Comparison of ENCODE assay signal across 8 cellular contexts in the genomic region with DNA sequence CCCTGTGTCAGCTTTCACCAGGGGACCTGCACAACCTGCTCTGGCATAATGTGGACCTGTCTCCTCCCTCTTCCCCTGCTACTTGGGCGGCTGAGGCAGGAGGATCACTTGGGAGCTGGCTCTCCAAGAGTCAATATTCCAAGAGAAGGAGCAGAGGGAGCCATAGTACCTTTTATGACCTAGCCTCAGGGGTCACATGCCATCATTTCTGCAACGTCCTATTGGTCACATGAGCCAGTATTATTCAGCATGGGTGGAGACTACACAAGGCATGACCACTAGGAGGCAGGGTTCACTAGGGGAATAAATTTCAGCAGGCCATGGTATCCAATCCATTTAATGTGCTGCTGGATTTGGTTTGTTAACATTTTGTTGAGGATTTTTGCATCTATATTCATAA. TPM values are rescaled to one million over a fixed set of nuclear protein-coding genes. Genes with fewer than 3 reads are reported as not detected.
DNase-seq lines count a peak whose midpoint lies in the region; ATAC-seq, FAIRE-seq and TF ChIP-seq lines count a peak whose summit lies in the region.

No MANE protein-coding gene starts in this region.

- no peak overlapping the region for H3K4me2 ChIP-seq in H1 (ENCODE audit: insufficient read depth in 1 of 2, low read depth in 2 of 2, low read length in 2 of 2)

- no peak overlapping the region for H3K27ac Mint-ChIP-seq in T-cell

- H3K9ac ChIP-seq in H1 (replicated peaks in 1 of 4; ENCODE audit: extremely low read depth in 1 of 4, low read depth in 3 of 4, low read length in 3 of 4), result no peak overlapping the region

- FAIRE-seq in H1 (lab: Jason Lieb, UNC) (no peak), H54 (lab: Jason Lieb, UNC) (no peak)

- no peak overlapping the region for H3K14ac ChIP-seq in H1 (ENCODE audit: insufficient read length)

- WGBS in H1 (ENCODE audit: extremely low coverage in 1 of 2, insufficient coverage in 1 of 2, insufficient read length in 1 of 2, insufficient replicate concordance in 2 of 2, low coverage in 1 of 2, low lambda C conversion rate in 2 of 2, missing lambda C conversion rate in 1 of 2), 2 experiments, result 94% methylated on average over 2 of the region's 2 CpGs; no CpG with 5 or more reads in 1 of the 2 experiments

- no peaks in the 10 kb centered on the region for H3K36me3 Mint-ChIP-seq in T-cell

- H4K5ac ChIP-seq in H1 (ENCODE audit: insufficient read length, low read depth, low read length), result no peak overlapping the region

- H4K91ac ChIP-seq in H1 (replicated peaks; ENCODE audit: insufficient read length, low read length), result no peak overlapping the region

- H2AFZ ChIP-seq in H1 (ENCODE audit: low read length), result no peak overlapping the region

- CTCF ChIA-PET in AG04450 (lab: Charles Lee) (interaction anchor here (1.0 kb wide), 1 partner anchor 58 kb away, joined by 7 read pairs; no protein-coding TSS in a partner anchor), T-cell (lab: Charles Lee) (interaction anchor here in 1 of 2 donors (0.6 kb wide), 1 partner anchor 1495 kb away, joined by 4 read pairs; no protein-coding TSS in a partner anchor), H1 (lab: Charles Lee; ENCODE audit: partially characterized antibody) (interaction anchor here (0.6 to 3.4 kb wide), 9 partner anchors 9 to 132 kb away, joined by 3 to 10 read pairs (median 3); a partner anchor contains a TSS)

- ATAC-seq in T-cell (replicated peaks in 1 of 4), result peak; percentile 61 to 70 (median 64)
- ATAC-seq in HG02642 (IDR thresholded peaks at IDR 0.05; ENCODE audit: poor library complexity, unreplicated experiment), result no peak

- H2BK5ac ChIP-seq in H1 (ENCODE audit: low read depth, low read length), result no peak overlapping the region

- H3K18ac ChIP-seq in H1 (ENCODE audit: extremely low read depth, low read length), result no peak overlapping the region

- POLR2A ChIA-PET in AG04450 (lab: Yijun Ruan, JAX) (no interaction called here), T-cell (lab: Charles Lee) (no interaction called here), H1 (lab: Charles Lee; ENCODE audit: partially characterized antibody) (interaction anchor here (1.1 to 3.1 kb wide), 4 partner anchors 32 to 40 kb away, joined by 3 to 7 read pairs (median 5); a partner anchor contains a TSS)

- H3K23me2 ChIP-seq in H1 (ENCODE audit: low read depth, low read length), result no peaks in the 10 kb centered on the region

- peaks cover 2 to 8% of the 10 kb centered on the region in 2 donors for H3K27me3 Mint-ChIP-seq in T-cell

- H3K4ac ChIP-seq in H1 (replicated peaks; ENCODE audit: insufficient read length, low read depth, low read length), result no peak overlapping the region

- H2BK12ac ChIP-seq in H1 (ENCODE audit: low read depth, low read length), result no peak overlapping the region

- peaks cover 11% of the 10 kb centered on the region for H3K27me3 ChIP-seq in AG04450 (ENCODE audit: control insufficient read depth, insufficient read depth, low read length)
- H3K27me3 ChIP-seq in H1 (replicated peaks in 1 of 4; ENCODE audit: control insufficient read depth in 3 of 4, extremely low read depth in 1 of 4, insufficient read depth in 3 of 4, low read length in 3 of 4), result peaks cover 0 to 2% (median 0%) of the 10 kb centered on the region in 4 experiments; a peak in 1 of 7 replicates

- H2BK20ac ChIP-seq in H1 (ENCODE audit: low read length), result no peak overlapping the region

- H3K4me3 ChIP-seq in AG04450 (ENCODE audit: low read depth, low read length), result no peak overlapping the region
- no peak overlapping the region for H3K4me3 ChIP-seq in H1 (ENCODE audit: extremely low read depth in 1 of 4, insufficient read depth in 2 of 4, low read depth in 3 of 4, low read length in 4 of 4)

- H3K27ac ChIP-seq in AG04450 (ENCODE audit: low read depth, low read length) (no peak overlapping the region), H1 (ENCODE audit: low read depth, low read length) (no peak overlapping the region)

- no peak overlapping the region for H3K56ac ChIP-seq in H1 (replicated peaks; ENCODE audit: insufficient read length, low read depth, low read length)

- H2BK120ac ChIP-seq in H1 (replicated peaks; ENCODE audit: low read depth, low read length), result no peak overlapping the region

- TF ChIP-seq EP300 in H1 (IDR thresholded peaks at IDR 0.05; ENCODE audit: borderline replicate concordance in 1 of 2, low read depth in 2 of 2, low read length in 2 of 2), result no peak

- no peak overlapping the region for H4K8ac ChIP-seq in H1 (ENCODE audit: extremely low read depth, insufficient read depth, low read length)

- no peaks in the 10 kb centered on the region for H3K79me2 ChIP-seq in H1 (ENCODE audit: control insufficient read depth in 1 of 2, insufficient read depth in 2 of 2, low read length in 2 of 2)

- peaks cover 0 to under 1% (median 0%) of the 10 kb centered on the region in 3 donors for H3K4me1 Mint-ChIP-seq in T-cell

- H3K36me3 ChIP-seq in H1 (ENCODE audit: control insufficient read depth in 2 of 4, insufficient read depth in 4 of 4, low read length in 3 of 4), result no peaks in the 10 kb centered on the region

- H3K4me3 Mint-ChIP-seq in T-cell, result no peak overlapping the region

- no peak for TF ChIP-seq POLR2A in H1 (IDR thresholded peaks at IDR 0.05; ENCODE audit: control extremely low read depth in 1 of 2, low read depth in 2 of 2, low read length in 2 of 2)
- TF ChIP-seq POLR2A in H54 (IDR thresholded peaks at IDR 0.05; ENCODE audit: low read depth, low read length), result no peak

- H3K9me3 ChIP-seq in AG04450 (ENCODE audit: control insufficient read depth, insufficient read depth, low read length), result peaks cover 17% of the 10 kb centered on the region
- peaks cover 10 to 12% of the 10 kb centered on the region in 2 experiments for H3K9me3 ChIP-seq in H1 (ENCODE audit: insufficient read depth in 2 of 2, low read depth in 1 of 2, low read length in 1 of 2)

- TF ChIP-seq CTCF in AG04450 (IDR thresholded peaks at IDR 0.05; ENCODE audit: low read depth, low read length) (peak; percentile 28; the same call in 1 of the 2 replicates), GM20000 (IDR thresholded peaks at IDR 0.05; ENCODE audit: extremely low read depth, missing control alignments) (peak; percentile 16), H1 (IDR thresholded peaks at IDR 0.05; ENCODE audit: control extremely low read depth in 1 of 3, insufficient read depth in 1 of 3, low read depth in 1 of 3, low read length in 3 of 3) (peak in 2 of 3 experiments; percentile 39 to 55; a peak in 3 of 4 replicates)

- DNase-seq in AG04450 (ENCODE audit: low read depth, low spot score) (no peak), GM20000 (ENCODE audit: low spot score) (no peak), T-cell (peak in 27 of 34 experiments; percentile 11 to 53 (median 35)), H1 (ENCODE audit: low read depth in 1 of 2, low spot score in 2 of 2) (no peak), H54 (ENCODE audit: insufficient read length, low spot score) (no peak), ecto neural progenitor cell (ENCODE audit: low spot score) (no peak)
- DNase-seq in stimulated activated CD4-positive, alpha-beta T cell treated with anti-CD3 and anti-CD28 coated beads, Interleukin-15, amount 100 ng/mL, for 24 hours, result peak; percentile 66

- no peaks in the 10 kb centered on the region for H4K20me1 ChIP-seq in H1 (replicated peaks in 1 of 2; ENCODE audit: control insufficient read depth in 1 of 2, insufficient read depth in 2 of 2, low read length in 2 of 2)

- no peak overlapping the region for H2BK15ac ChIP-seq in H1 (ENCODE audit: low read length)

- H3K9me3 Mint-ChIP-seq in T-cell, result peaks cover 0 to 2% (median 0%) of the 10 kb centered on the region in 3 donors

- H3K23ac ChIP-seq in H1 (ENCODE audit: insufficient read length), result no peak overlapping the region

- no peak overlapping the region for H2AK5ac ChIP-seq in H1 (ENCODE audit: low read depth, low read length)

- no peaks in the 10 kb centered on the region; the same call in 1 of the 2 replicates for H3K79me1 ChIP-seq in H1 (ENCODE audit: low read depth, low read length)

- TF ChIP-seq RAD21 in H1 (IDR thresholded peaks at IDR 0.05 in 1 of 2, conservative IDR thresholded peaks at IDR 0.05 in 1 of 2; ENCODE audit: low read depth in 2 of 2, low read length in 2 of 2), result peak; percentile 49 to 52

- peaks cover 0 to 4% (median 1%) of the 10 kb centered on the region in 4 experiments; a peak in 3 of 7 replicates for H3K4me1 ChIP-seq in H1 (replicated peaks in 1 of 4; ENCODE audit: control insufficient read depth in 3 of 4, insufficient read depth in 4 of 4, low read length in 3 of 4)

RNA-seq across cellular contexts. Expression of a gene that starts 12.0 kb away (rescaled TPM):
- polyA plus RNA-seq in AG04450 (2011; rRNA removed), result 25.0 and 25.9 TPM in 2 replicates
- 15.6 and 22.6 TPM in 2 replicates for polyA minus RNA-seq in AG04450 (2011; rRNA and poly(A)+ RNA removed)
- total RNA-seq in T-cell, result 100 to 1,000 TPM in 3 of 5 donors, 10 to 100 TPM in 2; 75.5 to 116 (median 109) TPM
- total RNA-seq in H1 (2021; fragmentation: NEBNext Ultra II Directional; extraction: Animal tissue kit (Norgen Biotek cat#: 25700)), result 24.5 and 25.3 TPM in 2 replicates
- polyA plus RNA-seq in H1 (2011; rRNA removed), result 37.1 and 47.0 TPM in 2 replicates
- 44.9 TPM for polyA plus RNA-seq in H1 (2011; cell fraction: cytosol; rRNA removed)
- polyA plus RNA-seq in H1 (2011; cell fraction: nucleus; rRNA removed), result 111 TPM
- polyA plus RNA-seq in H1 (2012, experiment 1 of 2), result 23.9 to 30.6 TPM (median 28.3 TPM) in 4 replicates
- polyA plus RNA-seq in H1 (2012, experiment 2 of 2), result 22.6 TPM
- polyA plus RNA-seq in H1 (2013, experiment 1 of 2), result 25.2 TPM
- polyA plus RNA-seq in H1 (2013, experiment 2 of 2), result 24.6 TPM
- 14.0 and 20.2 TPM in 2 replicates for polyA minus RNA-seq in H1 (2011; rRNA and poly(A)+ RNA removed)
- 17.1 TPM for polyA minus RNA-seq in H1 (2011; cell fraction: cytosol; rRNA and poly(A)+ RNA removed)
- polyA minus RNA-seq in H1 (2011; cell fraction: nucleus; rRNA and poly(A)+ RNA removed), result 22.7 TPM

RNA-seq across cellular contexts. Expression of a gene that starts 28.3 kb away (rescaled TPM):
- 0.09 and 0.11 TPM in 2 replicates for polyA plus RNA-seq in AG04450 (2011; rRNA removed)
- not detected in 2 replicates for polyA minus RNA-seq in AG04450 (2011; rRNA and poly(A)+ RNA removed)
- total RNA-seq in T-cell, result 1 to 10 TPM in 3 of 5 donors, under 1 TPM in 2; 0.37 to 1.7 (median 1.1) TPM
- not detected in 2 replicates for total RNA-seq in H1 (2021; fragmentation: NEBNext Ultra II Directional; extraction: Animal tissue kit (Norgen Biotek cat#: 25700))
- polyA plus RNA-seq in H1 (2011; rRNA removed), result 0.20 and 0.38 TPM in 2 replicates
- 0.14 TPM for polyA plus RNA-seq in H1 (2011; cell fraction: cytosol; rRNA removed)
- 0.27 TPM for polyA plus RNA-seq in H1 (2011; cell fraction: nucleus; rRNA removed)
- polyA plus RNA-seq in H1 (2012, experiment 1 of 2), result 0.13 TPM in 1 of 4 replicates, not detected in the others
- not detected for polyA plus RNA-seq in H1 (2012, experiment 2 of 2)
- 0.18 TPM for polyA plus RNA-seq in H1 (2013, experiment 1 of 2)
- polyA plus RNA-seq in H1 (2013, experiment 2 of 2), result 0.11 TPM
- 0.32 TPM in 1 of 2 replicates, not detected in the other for polyA minus RNA-seq in H1 (2011; rRNA and poly(A)+ RNA removed)
- not detected for polyA minus RNA-seq in H1 (2011; cell fraction: cytosol; rRNA and poly(A)+ RNA removed)
- not detected for polyA minus RNA-seq in H1 (2011; cell fraction: nucleus; rRNA and poly(A)+ RNA removed)

RNA-seq across cellular contexts. Expression of a gene that starts 32.0 kb away (rescaled TPM):
- polyA plus RNA-seq in AG04450 (2011; rRNA removed) (11.5 and 13.1 TPM in 2 replicates), H1 (2011; rRNA removed) (48.8 and 74.7 TPM in 2 replicates)
- 39.0 and 61.7 TPM in 2 replicates for polyA minus RNA-seq in AG04450 (2011; rRNA and poly(A)+ RNA removed)
- total RNA-seq in T-cell, result 100 to 1,000 TPM in 3 of 5 donors, 10 to 100 TPM in 2; 89.3 to 140 (median 123) TPM
- total RNA-seq in H1 (2021; fragmentation: NEBNext Ultra II Directional; extraction: Animal tissue kit (Norgen Biotek cat#: 25700)), result 72.6 and 74.4 TPM in 2 replicates
- 72.1 TPM for polyA plus RNA-seq in H1 (2011; cell fraction: cytosol; rRNA removed)
- polyA plus RNA-seq in H1 (2011; cell fraction: nucleus; rRNA removed), result 93.6 TPM
- 38.2 to 69.3 TPM (median 62.8 TPM) in 4 replicates for polyA plus RNA-seq in H1 (2012, experiment 1 of 2)
- 41.6 TPM for polyA plus RNA-seq in H1 (2012, experiment 2 of 2)
- 41.1 TPM for polyA plus RNA-seq in H1 (2013, experiment 1 of 2)
- 37.0 TPM for polyA plus RNA-seq in H1 (2013, experiment 2 of 2)
- 54.9 and 96.9 TPM in 2 replicates for polyA minus RNA-seq in H1 (2011; rRNA and poly(A)+ RNA removed)
- polyA minus RNA-seq in H1 (2011; cell fraction: cytosol; rRNA and poly(A)+ RNA removed), result 52.8 TPM
- polyA minus RNA-seq in H1 (2011; cell fraction: nucleus; rRNA and poly(A)+ RNA removed), result 45.3 TPM

RNA-seq across cellular contexts. Expression of a gene that starts 37.3 kb away (rescaled TPM):
- polyA plus RNA-seq in AG04450 (2011; rRNA removed) (1.0 and 2.1 TPM in 2 replicates), H1 (2011; rRNA removed) (9.2 and 16.2 TPM in 2 replicates)
- polyA minus RNA-seq in AG04450 (2011; rRNA and poly(A)+ RNA removed), result 1.7 and 3.0 TPM in 2 replicates
- total RNA-seq in T-cell, result 10 to 100 TPM; 58.8 to 75.2 (median 61.7) TPM
- 17.8 and 18.0 TPM in 2 replicates for total RNA-seq in H1 (2021; fragmentation: NEBNext Ultra II Directional; extraction: Animal tissue kit (Norgen Biotek cat#: 25700))
- polyA plus RNA-seq in H1 (2011; cell fraction: cytosol; rRNA removed), result 12.6 TPM
- polyA plus RNA-seq in H1 (2011; cell fraction: nucleus; rRNA removed), result 21.5 TPM
- 11.8 to 21.7 TPM (median 15.7 TPM) in 4 replicates for polyA plus RNA-seq in H1 (2012, experiment 1 of 2)
- 3.7 TPM for polyA plus RNA-seq in H1 (2012, experiment 2 of 2)
- polyA plus RNA-seq in H1 (2013, experiment 1 of 2), result 8.5 TPM
- polyA plus RNA-seq in H1 (2013, experiment 2 of 2), result 6.9 TPM
- polyA minus RNA-seq in H1 (2011; rRNA and poly(A)+ RNA removed), result 5.6 and 6.6 TPM in 2 replicates
- 9.8 TPM for polyA minus RNA-seq in H1 (2011; cell fraction: cytosol; rRNA and poly(A)+ RNA removed)
- 11.3 TPM for polyA minus RNA-seq in H1 (2011; cell fraction: nucleus; rRNA and poly(A)+ RNA removed)

RNA-seq across cellular contexts. Expression of a gene that starts 45.5 kb away (rescaled TPM):
- polyA plus RNA-seq in AG04450 (2011; rRNA removed), result 127 and 146 TPM in 2 replicates
- polyA minus RNA-seq in AG04450 (2011; rRNA and poly(A)+ RNA removed), result 54.2 and 75.9 TPM in 2 replicates
- total RNA-seq in T-cell, result 100 to 1,000 TPM; 288 to 435 (median 387) TPM
- total RNA-seq in H1 (2021; fragmentation: NEBNext Ultra II Directional; extraction: Animal tissue kit (Norgen Biotek cat#: 25700)), result 281 and 284 TPM in 2 replicates
- 238 and 426 TPM in 2 replicates for polyA plus RNA-seq in H1 (2011; rRNA removed)
- polyA plus RNA-seq in H1 (2011; cell fraction: cytosol; rRNA removed), result 329 TPM
- polyA plus RNA-seq in H1 (2011; cell fraction: nucleus; rRNA removed), result 840 TPM
- 178 to 323 TPM (median 308 TPM) in 4 replicates for polyA plus RNA-seq in H1 (2012, experiment 1 of 2)
- 313 TPM for polyA plus RNA-seq in H1 (2012, experiment 2 of 2)
- polyA plus RNA-seq in H1 (2013, experiment 1 of 2), result 193 TPM
- polyA plus RNA-seq in H1 (2013, experiment 2 of 2), result 175 TPM
- 49.5 and 65.1 TPM in 2 replicates for polyA minus RNA-seq in H1 (2011; rRNA and poly(A)+ RNA removed)
- polyA minus RNA-seq in H1 (2011; cell fraction: cytosol; rRNA and poly(A)+ RNA removed), result 92.7 TPM
- 110 TPM for polyA minus RNA-seq in H1 (2011; cell fraction: nucleus; rRNA and poly(A)+ RNA removed)

Comparison
In these comparisons a context has a peak if more than half of its experiments do, and no peak if none do; other contexts are left out.
1. DNase-seq: peak in T-cell (27 of 34) and stimulated activated CD4-positive, alpha-beta T cell treated with anti-CD3 and anti-CD28 coated beads, Interleukin-15, amount 100 ng/mL, for 24 hours (single experiment); none in AG04450 (single experiment), GM20000 (single experiment), H1 (0 of 2), H54 (single experiment) and ecto neural progenitor cell (single experiment).
2. Peak in every context shown above with its lines, with median percentiles within 50 percentile points of each other: CTCF ChIP-seq.